ENCODE assay signal across 8 cellular contexts in the genomic region with DNA sequence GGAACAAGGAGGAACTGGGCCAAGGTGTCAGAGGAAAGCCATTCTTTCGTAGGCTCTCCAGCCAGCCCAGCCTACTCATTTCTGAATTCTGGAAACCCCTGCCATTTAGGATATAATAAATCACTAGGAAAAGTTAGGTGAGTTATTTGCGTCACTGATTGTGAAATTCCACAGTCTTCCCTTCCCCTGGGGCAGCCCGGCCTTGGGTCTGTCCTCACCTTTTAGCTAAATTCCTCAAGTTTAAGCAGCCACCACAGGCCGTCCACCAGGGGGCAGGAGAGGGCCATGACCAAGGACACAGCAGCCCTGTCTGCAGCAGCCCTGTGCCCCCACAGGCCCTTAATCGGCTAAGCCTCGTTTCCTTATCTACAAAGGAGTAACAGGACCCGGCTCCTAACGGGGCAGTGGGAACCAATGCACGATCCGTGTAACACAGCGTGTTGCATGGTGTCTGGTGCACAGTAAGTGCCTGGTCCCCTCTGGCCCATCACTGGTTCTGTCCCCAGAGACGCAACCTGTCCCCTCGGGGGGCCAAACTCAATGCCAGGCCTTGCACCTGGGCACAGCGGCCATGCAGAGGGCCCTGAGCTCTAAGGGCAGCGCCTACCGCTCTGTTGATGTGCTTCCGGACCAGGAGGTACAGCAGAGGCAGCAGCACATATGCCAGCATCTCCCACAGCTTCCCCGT. TPM values are rescaled to one million over a fixed set of nuclear protein-coding genes. Genes with fewer than 3 reads are reported as not detected.
DNase-seq lines count a peak whose midpoint lies in the region; ATAC-seq and TF ChIP-seq lines count a peak whose summit lies in the region.

No MANE protein-coding gene starts in this region.

- in situ Hi-C loops in GM23248 (cut with MboI), result no loop called here

- H3K9me3 ChIP-seq in GM23248 (ENCODE audit: low read depth), result no peaks in the 10 kb centered on the region

- no peaks in the 10 kb centered on the region for H4K20me1 ChIP-seq in GM23248 (ENCODE audit: insufficient read depth)

- peaks cover 6% of the 10 kb centered on the region; the same call in 1 of the 2 replicates for H3F3A ChIP-seq in GM23248 (ENCODE audit: insufficient read depth)

- ATAC-seq in HG02623 (IDR thresholded peaks at IDR 0.05; ENCODE audit: unreplicated experiment), result no peak

- H2AFZ ChIP-seq in GM23248, result no peak overlapping the region

- WGBS in GM23248 (ENCODE audit: low coverage in 1 of 2, low lambda C conversion rate in 2 of 2, missing lambda C conversion rate in 2 of 2), 2 experiments, result 25 to 28% methylated on average over 17 to 18 of the region's 18 CpGs

- no peak overlapping the region for H3K4me2 ChIP-seq in GM23248 (ENCODE audit: unreplicated experiment)

- TF ChIP-seq CTCF in AG09319 (IDR thresholded peaks at IDR 0.05; ENCODE audit: low read depth, low read length), result peak; percentile 95

- no peak overlapping the region for H3K4me3 ChIP-seq in GM23248

- H3K27ac ChIP-seq in GM23248, result no peak overlapping the region

- no peaks in the 10 kb centered on the region for H3K36me3 ChIP-seq in GM23248 (ENCODE audit: low read depth)

- H3K27me3 ChIP-seq in GM23248 (replicated peaks; ENCODE audit: insufficient read depth), result no peaks in the 10 kb centered on the region

- H3K9ac ChIP-seq in GM23248, result no peak overlapping the region

- DNase-seq in AG09319 (ENCODE audit: extremely low read depth, low read depth) (peak; percentile 77), GM23248 (peak; percentile 82), NCI-H446 (lab: John Stamatoyannopoulos, UW) (peak; percentile 64 to 80), cerebellum (ENCODE audit: low spot score) (peak; percentile 55), left kidney (ENCODE audit: low read depth, low spot score) (peak; percentile 96)
- DNase-seq in activated CD4-positive, alpha-beta T cell treated with anti-CD3 and anti-CD28 coated beads for 4 hours, result peak; percentile 82 to 87
- DNase-seq in stimulated activated CD4-positive, alpha-beta T cell treated with anti-CD3 and anti-CD28 coated beads, Interleukin-2, amount 100 ng/mL, for 48 hours, result peak; percentile 86 to 90

- H3K79me2 ChIP-seq in GM23248 (ENCODE audit: insufficient read depth), result no peaks in the 10 kb centered on the region

- 0 out of 2 replicates have a peak, but pooled peaks cover 3% of the 10 kb centered on the region for H3K4me1 ChIP-seq in GM23248 (ENCODE audit: insufficient read depth)

- H3K9me2 ChIP-seq in GM23248 (ENCODE audit: insufficient read depth), result no peaks in the 10 kb centered on the region

RNA-seq across cellular contexts. Expression of a gene that starts 18.1 kb away (rescaled TPM):
- 1.7 and 3.3 TPM in 2 replicates for total RNA-seq in GM23248 (2014; rRNA removed; shearing (Covaris generic))
- polyA plus RNA-seq in GM23248 (2016; fragmentation: Nextera tagmentation; extraction: Ambion mirVana), result 2.6 and 2.7 TPM in 2 replicates
- total RNA-seq in cerebellum, result 0.45 TPM

RNA-seq across cellular contexts. Expression of a gene that starts 41.4 kb away (rescaled TPM):
- total RNA-seq in GM23248 (2014; rRNA removed; shearing (Covaris generic)), result 0.54 TPM in 1 of 2 replicates, not detected in the other
- polyA plus RNA-seq in GM23248 (2016; fragmentation: Nextera tagmentation; extraction: Ambion mirVana), result 0.25 and 0.29 TPM in 2 replicates
- total RNA-seq in cerebellum, result 1.2 TPM
